12 cellular contexts compared by ENCODE assay signal in the genomic region with DNA sequence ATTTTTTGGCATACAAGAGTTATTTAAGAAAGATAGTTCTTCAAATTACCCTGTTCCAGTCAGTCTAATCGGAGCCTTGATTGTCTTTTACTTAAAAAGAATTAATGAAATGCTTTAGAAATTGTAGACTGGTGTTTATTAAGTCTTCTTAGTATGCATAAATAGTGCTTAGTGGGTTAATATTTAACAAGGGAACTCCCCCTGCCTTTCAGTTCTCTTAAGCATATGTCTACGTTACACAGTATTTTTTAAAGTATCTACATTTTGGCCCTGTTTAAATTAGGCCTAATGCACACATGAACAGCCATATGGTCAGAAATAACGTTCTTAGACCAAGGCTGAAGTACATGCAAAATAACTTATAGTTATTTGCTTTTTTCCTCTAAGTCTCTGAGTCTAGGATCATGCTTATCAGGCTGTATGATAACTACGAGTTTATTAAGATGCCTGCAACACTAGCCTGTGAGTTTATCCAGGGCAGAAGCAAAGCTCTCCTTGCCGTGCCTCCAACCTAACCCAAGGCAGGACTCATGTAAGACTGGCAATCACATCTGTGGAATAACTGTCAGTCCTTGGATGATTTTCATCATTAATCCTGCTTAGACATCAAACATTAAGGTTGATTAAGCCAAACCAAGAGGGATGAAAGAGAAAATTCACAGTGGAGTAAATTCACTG. TPM values are rescaled to one million over a fixed set of nuclear protein-coding genes. Genes with fewer than 3 reads are reported as not detected.
DNase-seq lines count a peak whose midpoint lies in the region; ATAC-seq and TF ChIP-seq lines count a peak whose summit lies in the region.
"Had no signal": no experiment of that assay in that cellular context is flagged by ENCODE, and none has a peak within 500 bp of the region (broad histone marks: within the 10 kb centered on the region; RNA-seq: fewer than 3 reads in every experiment).

No MANE protein-coding gene starts in this region.

- DNase-seq in activated CD4-positive, alpha-beta T cell treated with anti-CD3 and anti-CD28 coated beads for 36 hours: no peak
- DNase-seq in activated CD4-positive, alpha-beta T cell treated with anti-CD3 and anti-CD28 coated beads for 48 hours: no peak
- DNase-seq in NB4 (ENCODE audit: low read depth) (no peak), sigmoid colon (no peak), NCI-H1417 (lab: John Stamatoyannopoulos, UW) (no peak), GM19238 (ENCODE audit: insufficient read length, low spot score) (no peak)
- no peak for DNase-seq in activated CD4-positive, CD25-positive, alpha-beta regulatory T cell (lab: John Stamatoyannopoulos, UW)
- DNase-seq: brain microvascular endothelial cell, T-helper 9 cell had no signal

- CTCF ChIA-PET in activated CD4-positive, alpha-beta T cell treated with anti-CD3 and anti-CD28 coated beads for 36 hours (lab: Charles Lee): interaction anchor here (1.5 to 3.0 kb wide), 3 partner anchors 11 to 181 kb away, joined by 3 to 11 read pairs (median 8); no protein-coding TSS in a partner anchor

- H3K36me3 ChIP-seq in sigmoid colon: no peaks in the 10 kb centered on the region
- H3K36me3 ChIP-seq: brain microvascular endothelial cell, gastroesophageal sphincter had no signal

- no peak for TF ChIP-seq EP300 in sigmoid colon (IDR thresholded peaks at IDR 0.05)

- peaks cover 71% of the 10 kb centered on the region for H3K4me1 Mint-ChIP-seq in activated CD4-positive, alpha-beta T cell treated with anti-CD3 and anti-CD28 coated beads for 36 hours

- peak overlapping the region; percentile 98 for H3K4me3 Mint-ChIP-seq in activated CD4-positive, alpha-beta T cell treated with anti-CD3 and anti-CD28 coated beads for 36 hours
- H3K4me3 Mint-ChIP-seq: neural crest cell had no signal

- H3K9me3 ChIP-seq in sigmoid colon: no peaks in the 10 kb centered on the region
- H3K9me3 ChIP-seq: gastroesophageal sphincter had no signal

- peak overlapping the region in 3 of 4 donors; percentile 3 to 89 (median 16) for H3K27ac ChIP-seq in sigmoid colon
- H3K27ac ChIP-seq: brain microvascular endothelial cell had no signal

- POLR2A ChIA-PET in activated CD4-positive, alpha-beta T cell treated with anti-CD3 and anti-CD28 coated beads for 36 hours (lab: Charles Lee): no interaction called here

- WGBS in sigmoid colon, 2 donors: 46 to 57% methylated on average over 5 of the region's 5 CpGs

- H3K4me3 ChIP-seq in NB4 (ENCODE audit: low read depth, low read length) (peak overlapping the region; percentile 99), sigmoid colon (no peak overlapping the region)
- H3K4me3 ChIP-seq: gastroesophageal sphincter had no signal

- intact Hi-C loops in activated CD4-positive, alpha-beta T cell treated with anti-CD3 and anti-CD28 coated beads for 36 hours (cut with DNase I, micrococcal nuclease): no loop called here
- intact Hi-C loops in sigmoid colon (cut with DNase I): no loop called here

- ATAC-seq in activated CD4-positive, alpha-beta T cell treated with anti-CD3 and anti-CD28 coated beads for 36 hours: no peak
- peak; percentile 34 for ATAC-seq in HG02571 (IDR thresholded peaks at IDR 0.05; ENCODE audit: unreplicated experiment)
- ATAC-seq: gastroesophageal sphincter had no signal

- TF ChIP-seq CTCF in NB4 (IDR thresholded peaks at IDR 0.05; ENCODE audit: low read depth, low read length) (no peak), sigmoid colon (IDR thresholded peaks at IDR 0.05) (no peak)

- peaks cover 0 to 50% (median 20%) of the 10 kb centered on the region in 4 donors for H3K4me1 ChIP-seq in sigmoid colon

- no peaks in the 10 kb centered on the region for H3K9me3 Mint-ChIP-seq in activated CD4-positive, alpha-beta T cell treated with anti-CD3 and anti-CD28 coated beads for 36 hours (ENCODE audit: low read depth)
- H3K9me3 Mint-ChIP-seq: neural crest cell had no signal

- H3K27me3 Mint-ChIP-seq in activated CD4-positive, alpha-beta T cell treated with anti-CD3 and anti-CD28 coated beads for 36 hours: no peaks in the 10 kb centered on the region

- H3K27me3 ChIP-seq in sigmoid colon: no peaks in the 10 kb centered on the region
- H3K27me3 ChIP-seq: brain microvascular endothelial cell, gastroesophageal sphincter had no signal

- TF ChIP-seq POLR2A in NB4 (IDR thresholded peaks at IDR 0.05; ENCODE audit: extremely low read depth, insufficient read length) (no peak), sigmoid colon (IDR thresholded peaks at IDR 0.05) (no peak)

- H3K36me3 Mint-ChIP-seq in activated CD4-positive, alpha-beta T cell treated with anti-CD3 and anti-CD28 coated beads for 36 hours (ENCODE audit: low read depth): peaks cover 68% of the 10 kb centered on the region

- H3K27ac Mint-ChIP-seq in activated CD4-positive, alpha-beta T cell treated with anti-CD3 and anti-CD28 coated beads for 36 hours: peak overlapping the region; percentile 68

RNA-seq across cellular contexts. Expression of a gene that starts 6.7 kb away (rescaled TPM):
- 10 to 100 TPM; 66.0 to 88.9 TPM for total RNA-seq in activated CD4-positive, alpha-beta T cell treated with anti-CD3 and anti-CD28 coated beads for 36 hours
- 10 to 100 TPM; 11.3 to 25.7 (median 18.1) TPM for total RNA-seq in sigmoid colon
- 1 to 10 TPM; 2.8 to 9.7 (median 3.6) TPM for polyA plus RNA-seq in sigmoid colon

RNA-seq across cellular contexts. Expression of a gene that starts 54.1 kb away (rescaled TPM):
- 10 to 100 TPM; 72.6 to 78.6 TPM for total RNA-seq in activated CD4-positive, alpha-beta T cell treated with anti-CD3 and anti-CD28 coated beads for 36 hours
- 10 to 100 TPM; 33.2 to 50.5 (median 42.7) TPM for total RNA-seq in sigmoid colon
- polyA plus RNA-seq in sigmoid colon: 10 to 100 TPM in 2 of 3 donors, 1 to 10 TPM in 1; 7.6 to 19.3 (median 10.8) TPM
